Comparison of ENCODE assay signal across 1 cellular context in the genomic region with DNA sequence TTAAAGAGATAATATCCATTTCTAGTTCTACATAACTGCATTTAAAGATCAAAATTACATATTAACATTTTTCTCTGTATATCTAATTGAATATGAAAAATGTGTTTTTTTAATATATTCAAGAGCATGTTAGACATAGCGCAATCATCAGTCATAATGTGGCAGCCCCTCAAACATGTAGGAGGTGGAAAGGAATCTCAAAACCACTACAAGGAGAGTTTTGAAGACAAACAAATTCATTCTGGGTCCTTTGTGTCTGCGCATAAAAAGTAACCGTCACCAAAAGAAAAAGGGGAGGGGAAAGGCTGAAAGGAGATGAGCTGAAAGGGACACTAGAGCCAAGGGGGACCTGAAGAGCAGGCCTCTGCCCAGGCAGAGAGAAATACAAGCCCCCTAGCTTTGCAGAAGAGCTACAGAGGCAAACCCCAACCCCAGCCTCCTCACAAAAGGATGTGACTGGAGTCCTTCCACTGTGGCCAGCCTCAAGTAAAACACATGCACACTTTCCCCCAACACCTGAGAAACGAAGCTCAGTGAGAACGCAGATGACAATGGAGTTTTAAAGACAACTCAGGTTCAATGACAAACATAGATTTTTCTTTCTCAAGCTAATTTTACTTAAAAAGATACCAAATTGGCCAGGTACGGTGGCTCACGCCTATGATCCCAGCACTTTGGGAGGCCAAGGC.
TF ChIP-seq lines count a peak whose summit lies in the region.

No MANE protein-coding gene starts in this region.

TF ChIP-seq in GM23338, 12 proteins besides CTCF, POLR2A, EP300 and RAD21:
- TF ChIP-seq, protein P1, sequence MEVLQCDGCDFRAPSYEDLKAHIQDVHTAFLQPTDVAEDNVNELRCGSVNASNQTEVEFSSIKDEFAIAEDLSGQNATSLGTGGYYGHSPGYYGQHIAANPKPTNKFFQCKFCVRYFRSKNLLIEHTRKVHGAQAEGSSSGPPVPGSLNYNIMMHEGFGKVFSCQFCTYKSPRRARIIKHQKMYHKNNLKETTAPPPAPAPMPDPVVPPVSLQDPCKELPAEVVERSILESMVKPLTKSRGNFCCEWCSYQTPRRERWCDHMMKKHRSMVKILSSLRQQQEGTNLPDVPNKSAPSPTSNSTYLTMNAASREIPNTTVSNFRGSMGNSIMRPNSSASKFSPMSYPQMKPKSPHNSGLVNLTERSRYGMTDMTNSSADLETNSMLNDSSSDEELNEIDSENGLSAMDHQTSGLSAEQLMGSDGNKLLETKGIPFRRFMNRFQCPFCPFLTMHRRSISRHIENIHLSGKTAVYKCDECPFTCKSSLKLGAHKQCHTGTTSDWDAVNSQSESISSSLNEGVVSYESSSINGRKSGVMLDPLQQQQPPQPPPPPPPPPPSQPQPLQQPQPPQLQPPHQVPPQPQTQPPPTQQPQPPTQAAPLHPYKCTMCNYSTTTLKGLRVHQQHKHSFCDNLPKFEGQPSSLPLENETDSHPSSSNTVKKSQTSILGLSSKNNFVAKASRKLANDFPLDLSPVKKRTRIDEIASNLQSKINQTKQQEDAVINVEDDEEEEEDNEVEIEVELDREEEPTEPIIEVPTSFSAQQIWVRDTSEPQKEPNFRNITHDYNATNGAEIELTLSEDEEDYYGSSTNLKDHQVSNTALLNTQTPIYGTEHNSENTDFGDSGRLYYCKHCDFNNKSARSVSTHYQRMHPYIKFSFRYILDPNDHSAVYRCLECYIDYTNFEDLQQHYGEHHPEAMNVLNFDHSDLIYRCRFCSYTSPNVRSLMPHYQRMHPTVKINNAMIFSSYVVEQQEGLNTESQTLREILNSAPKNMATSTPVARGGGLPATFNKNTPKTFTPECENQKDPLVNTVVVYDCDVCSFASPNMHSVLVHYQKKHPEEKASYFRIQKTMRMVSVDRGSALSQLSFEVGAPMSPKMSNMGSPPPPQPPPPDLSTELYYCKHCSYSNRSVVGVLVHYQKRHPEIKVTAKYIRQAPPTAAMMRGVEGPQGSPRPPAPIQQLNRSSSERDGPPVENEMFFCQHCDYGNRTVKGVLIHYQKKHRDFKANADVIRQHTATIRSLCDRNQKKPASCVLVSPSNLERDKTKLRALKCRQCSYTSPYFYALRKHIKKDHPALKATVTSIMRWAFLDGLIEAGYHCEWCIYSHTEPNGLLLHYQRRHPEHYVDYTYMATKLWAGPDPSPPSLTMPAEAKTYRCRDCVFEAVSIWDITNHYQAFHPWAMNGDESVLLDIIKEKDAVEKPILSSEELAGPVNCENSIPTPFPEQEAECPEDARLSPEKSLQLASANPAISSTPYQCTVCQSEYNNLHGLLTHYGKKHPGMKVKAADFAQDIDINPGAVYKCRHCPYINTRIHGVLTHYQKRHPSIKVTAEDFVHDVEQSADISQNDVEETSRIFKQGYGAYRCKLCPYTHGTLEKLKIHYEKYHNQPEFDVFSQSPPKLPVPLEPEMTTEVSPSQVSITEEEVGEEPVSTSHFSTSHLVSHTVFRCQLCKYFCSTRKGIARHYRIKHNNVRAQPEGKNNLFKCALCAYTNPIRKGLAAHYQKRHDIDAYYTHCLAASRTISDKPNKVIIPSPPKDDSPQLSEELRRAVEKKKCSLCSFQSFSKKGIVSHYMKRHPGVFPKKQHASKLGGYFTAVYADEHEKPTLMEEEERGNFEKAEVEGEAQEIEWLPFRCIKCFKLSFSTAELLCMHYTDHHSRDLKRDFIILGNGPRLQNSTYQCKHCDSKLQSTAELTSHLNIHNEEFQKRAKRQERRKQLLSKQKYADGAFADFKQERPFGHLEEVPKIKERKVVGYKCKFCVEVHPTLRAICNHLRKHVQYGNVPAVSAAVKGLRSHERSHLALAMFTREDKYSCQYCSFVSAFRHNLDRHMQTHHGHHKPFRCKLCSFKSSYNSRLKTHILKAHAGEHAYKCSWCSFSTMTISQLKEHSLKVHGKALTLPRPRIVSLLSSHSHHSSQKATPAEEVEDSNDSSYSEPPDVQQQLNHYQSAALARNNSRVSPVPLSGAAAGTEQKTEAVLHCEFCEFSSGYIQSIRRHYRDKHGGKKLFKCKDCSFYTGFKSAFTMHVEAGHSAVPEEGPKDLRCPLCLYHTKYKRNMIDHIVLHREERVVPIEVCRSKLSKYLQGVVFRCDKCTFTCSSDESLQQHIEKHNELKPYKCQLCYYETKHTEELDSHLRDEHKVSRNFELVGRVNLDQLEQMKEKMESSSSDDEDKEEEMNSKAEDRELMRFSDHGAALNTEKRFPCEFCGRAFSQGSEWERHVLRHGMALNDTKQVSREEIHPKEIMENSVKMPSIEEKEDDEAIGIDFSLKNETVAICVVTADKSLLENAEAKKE (CRISPR knock-in tag; IDR thresholded peaks at IDR 0.05), result no peak
- TF ChIP-seq REST (IDR thresholded peaks at IDR 0.05; ENCODE audit: unreplicated experiment) (no peak), POLR2AphosphoS5 (IDR thresholded peaks at IDR 0.05; ENCODE audit: low read depth) (no peak)
